In genomic region chr10:30510184-30510931, GRCh38 we compare ENCODE assay signal across 8 cellular contexts.
DNase-seq lines count a peak whose midpoint lies in the region; ATAC-seq and TF ChIP-seq lines count a peak whose summit lies in the region.

No MANE protein-coding gene starts in this region.

- no peak overlapping the region for H3K4me3 ChIP-seq in SJCRH30
- no peak overlapping the region for H3K4me3 ChIP-seq in foreskin fibroblast (ENCODE audit: low read depth in 1 of 2, low read length in 2 of 2)
- H3K4me3 ChIP-seq in aorta (ENCODE audit: low read length in 2 of 2), result no peak overlapping the region
- no peak overlapping the region for H3K4me3 ChIP-seq in right atrium auricular region

- no peaks in the 10 kb centered on the region for H3K36me3 ChIP-seq in SJCRH30
- H3K36me3 ChIP-seq in aorta (ENCODE audit: control insufficient read depth in 1 of 2, insufficient read depth in 2 of 2, low read length in 1 of 2), result no peaks in the 10 kb centered on the region
- H3K36me3 ChIP-seq in right atrium auricular region, result no peaks in the 10 kb centered on the region

- intact Hi-C loops in left cardiac atrium (cut with DNase I), result no loop called here
- intact Hi-C loops in Right ventricle myocardium inferior (cut with DNase I), result no loop called here
- intact Hi-C loops in aorta (cut with DNase I), result no loop called here

- DNase-seq in left cardiac atrium (no peak), Right ventricle myocardium inferior (ENCODE audit: missing footprints) (no peak), SJCRH30 (peak; percentile 7 to 38), foreskin fibroblast (peak in 1 of 2 donors; percentile 25), aorta (peak in 1 of 2 donors; percentile 75), 8988T (no peak), right atrium auricular region (ENCODE audit: low spot score) (no peak)

- peak; percentile 41 to 93 for ATAC-seq in left cardiac atrium
- no peak for ATAC-seq in Right ventricle myocardium inferior
- ATAC-seq in HG02884 (IDR thresholded peaks at IDR 0.05; ENCODE audit: unreplicated experiment), result peak; percentile 92
- peak; percentile 88 for ATAC-seq in aorta (ENCODE audit: low FRiP score)

- H3K4me1 ChIP-seq in SJCRH30 (no peaks in the 10 kb centered on the region), aorta (ENCODE audit: control insufficient read depth in 1 of 2, insufficient read depth in 2 of 2, low read length in 2 of 2) (peaks cover 4 to 5% of the 10 kb centered on the region in 2 donors), right atrium auricular region (peaks cover 0 to 15% of the 10 kb centered on the region in 2 donors)

- H3K9me3 ChIP-seq in SJCRH30 (replicated peaks) (no peaks in the 10 kb centered on the region), aorta (ENCODE audit: control insufficient read depth, low read length) (no peaks in the 10 kb centered on the region), right atrium auricular region (no peaks in the 10 kb centered on the region)

- H3K27ac ChIP-seq in SJCRH30, result no peak overlapping the region
- no peak overlapping the region for H3K27ac ChIP-seq in aorta (ENCODE audit: low read depth in 1 of 2, low read length in 2 of 2)
- H3K27ac ChIP-seq in right atrium auricular region, result peak overlapping the region in 1 of 2 donors; percentile 30

- peak; percentile 9 for TF ChIP-seq CTCF in foreskin fibroblast (IDR thresholded peaks at IDR 0.05; ENCODE audit: low read depth, low read length)
- TF ChIP-seq CTCF in right atrium auricular region (IDR thresholded peaks at IDR 0.05), result no peak

- H3K27me3 ChIP-seq in SJCRH30, result no peaks in the 10 kb centered on the region; the same call in none of the 2 replicates
- no peaks in the 10 kb centered on the region for H3K27me3 ChIP-seq in aorta (ENCODE audit: control insufficient read depth in 1 of 2, insufficient read depth in 2 of 2, low read length in 1 of 2)
- H3K27me3 ChIP-seq in right atrium auricular region, result no peaks in the 10 kb centered on the region

- WGBS in aorta, 2 donors, result 57 to 58% methylated on average over 8 of the region's 8 CpGs

Comparison
In these comparisons a context has a peak if more than half of its experiments do, and no peak if none do; other contexts are left out.
1. DNase-seq: peak in SJCRH30 (2 of 2); none in left cardiac atrium (single experiment), Right ventricle myocardium inferior (single experiment), 8988T (single experiment) and right atrium auricular region (single experiment).